Comparison of ENCODE assay signal across 20 cellular contexts in genomic region chr3:101117473-101117872, GRCh38.
DNase-seq lines count a peak whose midpoint lies in the region; ATAC-seq, FAIRE-seq and TF ChIP-seq lines count a peak whose summit lies in the region.
"Had no signal": no experiment of that assay in that cellular context is flagged by ENCODE, and none has a peak within 500 bp of the region (broad histone marks: within the 10 kb centered on the region; RNA-seq: fewer than 3 reads in every experiment).

No MANE protein-coding gene starts in this region.

- H4K20me1 ChIP-seq in GM23248 (ENCODE audit: insufficient read depth) (no peaks in the 10 kb centered on the region), IMR-90 (ENCODE audit: insufficient read depth, low read length) (no peaks in the 10 kb centered on the region), GM12878 (ENCODE audit: control insufficient read depth, insufficient read depth) (no peaks in the 10 kb centered on the region)

- TF ChIP-seq EP300 in GM12878 (IDR thresholded peaks at IDR 0.05; ENCODE audit: borderline replicate concordance in 1 of 2, control insufficient read depth in 1 of 2, low read depth in 2 of 2, low read length in 2 of 2), result no peak

- 0 out of 3 replicates have a peak overlapping the region, but pooled peaks have one; percentile 20 for H2BK15ac ChIP-seq in IMR-90 (ENCODE audit: low read depth, low read length)

- no TSS peak for BruUV-seq in IMR-90 (replicated peaks; lab: Mats Ljungman, UMichigan)
- no TSS peak for BruUV-seq in GM12878 (replicated peaks; lab: Mats Ljungman, UMichigan)

- TF ChIP-seq POLR2A in IMR-90 (IDR thresholded peaks at IDR 0.05; ENCODE audit: low read depth, low read length) (no peak), GM12878 (IDR thresholded peaks at IDR 0.05; ENCODE audit: low read depth, low read length) (no peak)

- dilution Hi-C loops in IMR-90 (cut with HindIII; ENCODE audit: low sequenced_read_pairs, unreplicated experiment), result no loop called here

- H3K4ac ChIP-seq in IMR-90 (ENCODE audit: low read depth, low read length), result no peak overlapping the region

- no peak overlapping the region for H4K5ac ChIP-seq in IMR-90 (ENCODE audit: low read depth, low read length)

- no peak overlapping the region for H2BK5ac ChIP-seq in IMR-90 (ENCODE audit: low read depth, low read length, poor library complexity, severe bottlenecking)

- H4K91ac ChIP-seq in IMR-90 (ENCODE audit: insufficient read depth, low read depth, low read length), result no peak overlapping the region

- no peaks in the 10 kb centered on the region for H3F3A ChIP-seq in GM23248 (ENCODE audit: insufficient read depth)

- ATAC-seq in IMR-90 (ENCODE audit: low read depth) (no peak), GM12878 (no peak), HG03457 (IDR thresholded peaks at IDR 0.05; ENCODE audit: unreplicated experiment) (no peak)
- ATAC-seq: A549; CD8-positive, alpha-beta T cell had no signal

- no peak overlapping the region for H2BK120ac ChIP-seq in IMR-90 (ENCODE audit: low read depth, low read length)

- H3K27ac ChIP-seq in GM23248 (no peak overlapping the region), IMR-90 (ENCODE audit: insufficient read depth, low read length) (no peak overlapping the region), GM12878 (ENCODE audit: control insufficient read depth, insufficient read depth) (no peak overlapping the region)
- H3K27ac ChIP-seq: C4-2B had no signal

- no peak for TF ChIP-seq CTCF in IMR-90 (conservative IDR thresholded peaks at IDR 0.05; ENCODE audit: low read depth, low read length)
- no peak for TF ChIP-seq CTCF in GM12878 (IDR thresholded peaks at IDR 0.05 in 2 of 3, conservative IDR thresholded peaks at IDR 0.05 in 1 of 3; ENCODE audit: control insufficient read depth in 2 of 3, extremely low read depth in 1 of 3, insufficient read depth in 1 of 3, low read depth in 3 of 3, low read length in 3 of 3)

- FAIRE-seq in GM12878 (lab: Jason Lieb, UNC), result no peak
- FAIRE-seq: A549, D721Med, G401.6, GM19239, H1 had no signal

- peaks cover 9% of the 10 kb centered on the region for H3K4me1 ChIP-seq in GM23248 (ENCODE audit: insufficient read depth)
- no peaks in the 10 kb centered on the region for H3K4me1 ChIP-seq in IMR-90 (ENCODE audit: control insufficient read depth, insufficient read depth, low read length)
- no peaks in the 10 kb centered on the region for H3K4me1 ChIP-seq in GM12878 (ENCODE audit: control insufficient read depth, insufficient read depth, low read length)
- H3K4me1 ChIP-seq: BE2C, HAP-1 had no signal

- in situ Hi-C loops in GM23248 (cut with MboI) (no loop called here), IMR-90 (cut with MboI; ENCODE audit: low sequenced_read_pairs) (no loop called here), GM12878 (cut with MboI) (no loop called here)

- no peak overlapping the region for H2AK5ac ChIP-seq in IMR-90 (ENCODE audit: low read depth, low read length)

- RAD21 ChIA-PET in GM12878 (lab: Charles Lee; ENCODE audit: unreplicated experiment), result no interaction called here

- H3K9ac ChIP-seq in GM23248 (no peak overlapping the region), IMR-90 (ENCODE audit: low read depth, low read length) (no peak overlapping the region), GM12878 (ENCODE audit: control insufficient read depth, insufficient read depth, low read length) (no peak overlapping the region)

- H3K36me3 ChIP-seq in GM23248 (ENCODE audit: low read depth) (no peaks in the 10 kb centered on the region), IMR-90 (ENCODE audit: control insufficient read depth, insufficient read depth, low read length) (no peaks in the 10 kb centered on the region), GM12878 (ENCODE audit: control insufficient read depth in 2 of 2, insufficient read depth in 2 of 2, low read length in 1 of 2) (no peaks in the 10 kb centered on the region)
- H3K36me3 ChIP-seq: BE2C, HAP-1 had no signal

- CTCF ChIA-PET in IMR-90 (lab: Yijun Ruan, JAX) (no interaction called here), GM12878 (lab: Yijun Ruan, JAX) (interaction anchor here (0.6 kb wide), 1 partner anchor 990 kb away, joined by 4 read pairs; no protein-coding TSS in a partner anchor)

- H3K9me3 ChIP-seq in GM23248 (ENCODE audit: low read depth), result no peaks in the 10 kb centered on the region
- no peaks in the 10 kb centered on the region for H3K9me3 ChIP-seq in IMR-90 (ENCODE audit: control insufficient read depth, insufficient read depth, low read length)
- H3K9me3 ChIP-seq in GM12878 (replicated peaks; ENCODE audit: control insufficient read depth, insufficient read depth, low read length), result no peaks in the 10 kb centered on the region
- H3K9me3 ChIP-seq: BE2C, HAP-1 had no signal

- SMC1A ChIA-PET in GM12878 (lab: Charles Lee; ENCODE audit: uncharacterized antibody, unreplicated experiment), result no interaction called here

- no peak overlapping the region for H3K14ac ChIP-seq in IMR-90 (replicated peaks; ENCODE audit: low read depth, low read length)

- POLR2A ChIA-PET in IMR-90 (lab: Charles Lee; ENCODE audit: unreplicated experiment) (no interaction called here), GM12878 (lab: Charles Lee) (no interaction called here)

- H3K4me3 ChIP-seq in GM23248 (no peak overlapping the region), IMR-90 (ENCODE audit: insufficient read depth, low read depth, low read length) (no peak overlapping the region), GM12878 (no peak overlapping the region)
- H3K4me3 ChIP-seq: A549, HAP-1 had no signal

- no peaks in the 10 kb centered on the region for H3K9me1 ChIP-seq in IMR-90 (ENCODE audit: insufficient read depth, low read length)

- no peak overlapping the region for H3K18ac ChIP-seq in IMR-90 (ENCODE audit: low read depth, low read length)

- H4K8ac ChIP-seq in IMR-90 (ENCODE audit: low read depth in 2 of 2, low read length in 2 of 2), result no peak overlapping the region

- H3K27me3 ChIP-seq in GM23248 (replicated peaks; ENCODE audit: insufficient read depth) (no peaks in the 10 kb centered on the region), IMR-90 (ENCODE audit: control insufficient read depth, insufficient read depth, low read length) (no peaks in the 10 kb centered on the region), GM12878 (replicated peaks in 1 of 2; ENCODE audit: control insufficient read depth in 2 of 2, insufficient read depth in 2 of 2, low read length in 1 of 2) (no peaks in the 10 kb centered on the region)
- H3K27me3 ChIP-seq: BE2C had no signal

- intact Hi-C loops in IMR-90 (cut with micrococcal nuclease) (no loop called here), GM12878 (cut with micrococcal nuclease; ENCODE audit: unreplicated experiment) (no loop called here)

- no peaks in the 10 kb centered on the region; the same call in 1 of the 2 replicates for H3K9me2 ChIP-seq in GM23248 (ENCODE audit: insufficient read depth)

- H2AK9ac ChIP-seq in IMR-90 (replicated peaks; ENCODE audit: low read depth, low read length, poor library complexity), result no peak overlapping the region

- H3K4me2 ChIP-seq in GM23248 (ENCODE audit: unreplicated experiment) (no peak overlapping the region), IMR-90 (ENCODE audit: low read depth, low read length) (no peak overlapping the region), GM12878 (ENCODE audit: control insufficient read depth, insufficient read depth) (no peak overlapping the region)
- H3K4me2 ChIP-seq: A549 had no signal

- H2AFZ ChIP-seq in GM23248 (peak overlapping the region; percentile 38; the same call in 1 of the 2 replicates), IMR-90 (replicated peaks; ENCODE audit: low read length, poor library complexity) (no peak overlapping the region), GM12878 (ENCODE audit: control insufficient read depth, low read depth, low read length) (no peak overlapping the region)

- no peak overlapping the region for H3K56ac ChIP-seq in IMR-90 (ENCODE audit: extremely low read depth, insufficient read depth, low read length)

- no peak overlapping the region for H3K23ac ChIP-seq in IMR-90 (ENCODE audit: low read depth, low read length)

- DNase-seq in GM23248 (no peak), IMR-90 (no peak), OCI-M1 (lab: John Stamatoyannopoulos, UW) (peak; percentile 62), GM12878 (ENCODE audit: low read depth, low spot score) (no peak), NCI-H1436 (lab: John Stamatoyannopoulos, UW) (no peak), SKM-1 (lab: John Stamatoyannopoulos, UW; ENCODE audit: unreplicated experiment) (no peak)
- DNase-seq: CD8-positive, alpha-beta T cell; COR-L47; DMS153; DMS79 treated with DMSO at 0.1 percent for 48 hours; EL had no signal

- no peak overlapping the region for H2BK20ac ChIP-seq in IMR-90 (ENCODE audit: low read depth, low read length)

- no peak for TF ChIP-seq RAD21 in IMR-90 (IDR thresholded peaks at IDR 0.05; ENCODE audit: low read length)
- no peak for TF ChIP-seq RAD21 in GM12878 (IDR thresholded peaks at IDR 0.05; ENCODE audit: insufficient read depth, low read depth, low read length)

- H3K79me2 ChIP-seq in GM23248 (ENCODE audit: insufficient read depth), result no peaks in the 10 kb centered on the region
- no peaks in the 10 kb centered on the region for H3K79me2 ChIP-seq in GM12878 (ENCODE audit: control insufficient read depth, insufficient read depth, low read length)

- 79 to 81% methylated on average over 3 of the region's 3 CpGs for WGBS in GM23248 (ENCODE audit: low coverage in 1 of 2, low lambda C conversion rate in 2 of 2, missing lambda C conversion rate in 2 of 2), 2 experiments
- WGBS in IMR-90 (ENCODE audit: extremely low coverage in 2 of 2, insufficient read length in 1 of 2), 2 experiments, result 80% methylated on average over 1 of the region's 3 CpGs; no CpG with 5 or more reads in 1 of the 2 experiments
- 0% methylated on average over 3 of the region's 3 CpGs for WGBS in GM12878 (ENCODE audit: insufficient coverage, insufficient replicate concordance, low lambda C conversion rate, missing lambda C conversion rate)

- no peaks in the 10 kb centered on the region for H3K79me1 ChIP-seq in IMR-90 (ENCODE audit: low read depth in 1 of 2, low read length in 2 of 2)

TF ChIP-seq in IMR-90, 13 proteins besides CTCF, POLR2A, EP300 and RAD21:
- 0 out of 2 replicates have a peak, but pooled peaks have one; percentile 12 for TF ChIP-seq CEBPB (IDR thresholded peaks at IDR 0.05; ENCODE audit: low read depth, low read length)
- TF ChIP-seq FOS (IDR thresholded peaks at IDR 0.05; ENCODE audit: low read depth, low read length), result no peak
- no peak for TF ChIP-seq MAZ (IDR thresholded peaks at IDR 0.05; ENCODE audit: borderline replicate concordance, low read depth, low read length)
- TF ChIP-seq MXI1 (IDR thresholded peaks at IDR 0.05; ENCODE audit: borderline replicate concordance, low read depth, low read length), result no peak
TF ChIP-seq in IMR-90: peak in this region for 1.

TF ChIP-seq in GM12878, 131 proteins besides CTCF, POLR2A, EP300 and RAD21:
- no peak for TF ChIP-seq CBX5 (IDR thresholded peaks at IDR 0.05; ENCODE audit: low read depth)
- peak; percentile 68 for TF ChIP-seq SPI1 (IDR thresholded peaks at IDR 0.05; ENCODE audit: borderline replicate concordance, insufficient read depth, low read depth, low read length)
- TF ChIP-seq EGR1 (IDR thresholded peaks at IDR 0.05; ENCODE audit: borderline replicate concordance in 1 of 2, low read depth in 2 of 2, low read length in 2 of 2), result no peak
